ENCODE assay signal across 21 cellular contexts in the genomic region with DNA sequence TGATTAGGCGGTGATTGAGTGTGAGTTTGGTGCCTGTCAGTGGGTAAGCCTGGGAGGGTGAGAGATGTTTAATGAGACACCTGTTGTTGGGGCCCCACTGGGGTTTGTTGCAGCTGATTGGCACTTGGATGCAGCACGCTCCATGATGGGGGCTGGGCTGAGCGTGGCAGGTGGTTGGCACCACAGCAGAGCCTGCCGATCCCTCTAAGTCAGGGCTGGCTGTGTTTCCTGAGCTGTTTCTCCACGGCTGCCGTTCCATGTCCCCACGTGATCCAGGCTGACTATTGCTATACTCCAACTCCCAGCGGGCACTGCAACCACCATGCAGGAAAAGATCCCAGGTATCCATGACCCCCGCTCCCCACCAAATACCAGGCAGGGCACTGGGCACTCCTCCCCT.
A peak's percentile ranks its signal among the peaks of the same experiment; 100 is the strongest.
DNase-seq lines count a peak whose midpoint lies in the region; ATAC-seq and TF ChIP-seq lines count a peak whose summit lies in the region.
"Had no signal": no experiment of that assay in that cellular context is flagged by ENCODE, and none has a peak within 500 bp of the region (broad histone marks: within the 10 kb centered on the region; RNA-seq: fewer than 3 reads in every experiment).

No MANE protein-coding gene starts in this region.

- H3K27ac Mint-ChIP-seq in endothelial cell (ENCODE audit: unreplicated experiment), result no peak overlapping the region
- H3K27ac Mint-ChIP-seq: B cell; CD4-positive, CD25-positive, alpha-beta regulatory T cell; T-cell had no signal

- no peaks in the 10 kb centered on the region for H3K4me1 ChIP-seq in SJCRH30
- H3K4me1 ChIP-seq in transverse colon, result no peaks in the 10 kb centered on the region
- H3K4me1 ChIP-seq: HAP-1 had no signal

- no peaks in the 10 kb centered on the region for H3K27me3 Mint-ChIP-seq in endothelial cell (ENCODE audit: unreplicated experiment)
- H3K27me3 Mint-ChIP-seq: B cell; CD4-positive, CD25-positive, alpha-beta regulatory T cell had no signal

- TF ChIP-seq CTCF in transverse colon (IDR thresholded peaks at IDR 0.05) (no peak), endothelial cell (IDR thresholded peaks at IDR 0.05; ENCODE audit: unreplicated experiment) (no peak)

- no peak for TF ChIP-seq POLR2A in transverse colon (IDR thresholded peaks at IDR 0.05)

- in situ Hi-C loops in transverse colon (cut with MboI; ENCODE audit: low pct_ligation_motif_present in 1 of 4, low pct_unique_long_range_greater_than_20kb in 1 of 4, low sequenced_read_pairs in 3 of 4), result no loop called here

- no peaks in the 10 kb centered on the region for H3K36me3 Mint-ChIP-seq in endothelial cell (ENCODE audit: low read depth, unreplicated experiment)
- H3K36me3 Mint-ChIP-seq: CD4-positive, CD25-positive, alpha-beta regulatory T cell; T-cell had no signal

- DNase-seq in COLO668 (lab: John Stamatoyannopoulos, UW; ENCODE audit: unreplicated experiment) (peak; percentile 6), NCI-H1417 treated with DMSO at 0.1 percent for 48 hours (lab: John Stamatoyannopoulos, UW) (peak; percentile 79), NCI-H2171 treated with DMSO at 0.1 percent for 48 hours (lab: John Stamatoyannopoulos, UW) (peak; percentile 63), SJCRH30 (peak; percentile 6 to 9), transverse colon (no peak), endothelial cell (ENCODE audit: low spot score) (no peak)
- DNase-seq: Calu3; CD4-positive, CD25-positive, alpha-beta regulatory T cell; DMS79; NCI-H1930; NCI-H2227 treated with DMSO at 0.1 percent for 48 hours; NCI-H82; PC-3; T-cell; T-helper 9 cell had no signal

- no peak overlapping the region for H3K4me3 Mint-ChIP-seq in endothelial cell (ENCODE audit: unreplicated experiment)
- H3K4me3 Mint-ChIP-seq: B cell; CD4-positive, CD25-positive, alpha-beta regulatory T cell; T-cell had no signal

- no peaks in the 10 kb centered on the region for H3K4me1 Mint-ChIP-seq in endothelial cell (ENCODE audit: unreplicated experiment)
- H3K4me1 Mint-ChIP-seq: B cell, T-cell had no signal

- ATAC-seq in HG02610 (IDR thresholded peaks at IDR 0.05; ENCODE audit: unreplicated experiment) (no peak), HG02759 (IDR thresholded peaks at IDR 0.05; ENCODE audit: unreplicated experiment) (no peak)
- ATAC-seq: PC-3, T-cell had no signal

- H3K36me3 ChIP-seq in SJCRH30 (no peaks in the 10 kb centered on the region), transverse colon (no peaks in the 10 kb centered on the region)
- H3K36me3 ChIP-seq: HAP-1 had no signal

- H3K9me3 ChIP-seq in SJCRH30 (replicated peaks), result no peaks in the 10 kb centered on the region
- no peaks in the 10 kb centered on the region for H3K9me3 ChIP-seq in transverse colon
- H3K9me3 ChIP-seq: HAP-1 had no signal

- WGBS in transverse colon (ENCODE audit: low coverage in 1 of 2), 2 donors, result 88% methylated on average over 9 of the region's 9 CpGs; no CpG with 5 or more reads in 1 of the 2 donors

- H3K27me3 ChIP-seq in SJCRH30, result no peaks in the 10 kb centered on the region
- no peaks in the 10 kb centered on the region for H3K27me3 ChIP-seq in transverse colon

- no peak for TF ChIP-seq EP300 in transverse colon (IDR thresholded peaks at IDR 0.05; ENCODE audit: low read depth)

- intact Hi-C loops in transverse colon (cut with DNase I; ENCODE audit: low total_unique reads), result no loop called here

- H3K9me3 Mint-ChIP-seq in endothelial cell (ENCODE audit: unreplicated experiment), result no peaks in the 10 kb centered on the region

- H3K27ac ChIP-seq in SJCRH30 (no peak overlapping the region), transverse colon (no peak overlapping the region)
- H3K27ac ChIP-seq: KMS-11, RWPE1 had no signal

- H3K4me3 ChIP-seq in SJCRH30 (no peak overlapping the region), transverse colon (no peak overlapping the region)
- H3K4me3 ChIP-seq: HAP-1 had no signal

Comparison
In these comparisons a context has a peak if more than half of its experiments do, and no peak if none do; other contexts are left out.
1. DNase-seq: peak in COLO668 (single experiment), NCI-H1417 treated with DMSO at 0.1 percent for 48 hours (single experiment), NCI-H2171 treated with DMSO at 0.1 percent for 48 hours (single experiment) and SJCRH30 (2 of 2); none in transverse colon (single experiment) and endothelial cell (single experiment).